Comparison of ENCODE assay signal across 8 cellular contexts in the genomic region with DNA sequence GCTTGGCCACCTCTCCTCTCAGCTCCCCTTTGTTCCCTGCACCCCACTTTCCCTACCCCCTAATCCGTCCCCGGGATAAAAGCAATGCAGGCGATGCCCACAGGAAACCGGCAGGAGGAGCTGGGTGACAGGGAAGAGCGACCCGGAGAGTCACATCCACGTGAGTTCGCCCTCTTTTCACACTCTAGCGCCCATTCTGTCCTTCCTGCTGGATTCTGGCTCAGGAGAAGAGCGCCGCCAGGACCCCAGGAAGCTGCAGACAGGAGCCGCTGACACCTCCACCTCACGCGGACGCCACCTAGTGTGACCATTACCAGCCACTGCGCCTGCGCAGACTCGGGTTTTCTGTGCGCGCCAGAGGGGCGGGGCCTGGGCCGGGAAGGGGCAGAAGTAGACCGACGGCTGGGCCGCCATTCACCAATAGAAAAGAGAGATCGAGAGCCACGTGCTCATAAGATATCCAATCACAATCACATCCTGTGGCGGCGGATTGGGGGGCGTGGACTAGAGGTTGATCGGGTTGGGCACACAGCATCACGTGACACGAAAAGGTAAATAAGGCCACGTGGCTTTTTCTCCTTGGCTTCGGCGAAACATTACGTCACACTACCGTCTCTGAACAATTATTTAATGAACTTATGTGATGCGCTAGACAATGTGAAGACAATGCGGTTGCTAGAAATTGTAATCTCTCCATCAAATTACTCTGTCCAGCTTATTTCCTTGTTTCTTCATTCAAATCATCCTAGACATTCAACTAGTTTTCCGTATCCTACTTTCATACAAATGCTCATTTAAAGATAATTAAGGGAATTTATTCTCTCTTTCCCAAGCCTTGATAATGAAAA. TPM values are rescaled to one million over a fixed set of nuclear protein-coding genes. Genes with fewer than 3 reads are reported as not detected.
DNase-seq lines count a peak whose midpoint lies in the region; ATAC-seq and TF ChIP-seq lines count a peak whose summit lies in the region.

No MANE protein-coding gene starts in this region.

- ATAC-seq in foreskin keratinocyte: peak; percentile 98

- peaks cover 2% of the 10 kb centered on the region for H3K27me3 Mint-ChIP-seq in neural progenitor cell (ENCODE audit: insufficient read depth, low read depth)

- in situ Hi-C loops in HAP-1 (cut with MboI; ENCODE audit: low sequenced_read_pairs): no loop called here

- H4K20me1 ChIP-seq in neural progenitor cell (ENCODE audit: low read depth): no peaks in the 10 kb centered on the region

- H3K4me3 Mint-ChIP-seq in neural progenitor cell: peak overlapping the region; percentile 88

- peaks cover 7% of the 10 kb centered on the region for H3K4me1 ChIP-seq in HAP-1
- no peaks in the 10 kb centered on the region for H3K4me1 ChIP-seq in foreskin keratinocyte
- H3K4me1 ChIP-seq in neural progenitor cell: peaks cover 6% of the 10 kb centered on the region

- TF ChIP-seq CTCF in foreskin keratinocyte (conservative IDR thresholded peaks at IDR 0.05): peak; percentile 73
- peak; percentile 61 for TF ChIP-seq CTCF in neural progenitor cell (IDR thresholded peaks at IDR 0.05)

- no peaks in the 10 kb centered on the region for H3K36me3 Mint-ChIP-seq in neural progenitor cell

- H3K79me2 ChIP-seq in neural progenitor cell (ENCODE audit: low read depth): no peaks in the 10 kb centered on the region

- no peaks in the 10 kb centered on the region for H3K9me3 Mint-ChIP-seq in neural progenitor cell

- H3K4me1 Mint-ChIP-seq in neural progenitor cell: peaks cover 11% of the 10 kb centered on the region

- DNase-seq in GDM1 (lab: John Stamatoyannopoulos, UW): peak; percentile 98
- peak; percentile 100 for DNase-seq in HAP-1 (ENCODE audit: low spot score in 2 of 2)
- DNase-seq in MG63: peak; percentile 99
- peak; percentile 99 for DNase-seq in SHP77 treated with DMSO at 0.1 percent for 48 hours (lab: John Stamatoyannopoulos, UW)
- peak; percentile 100 for DNase-seq in activated gamma-delta T cell treated with anti-CD3 and anti-CD28 coated beads, Interleukin-2, amount 50 U/mL, for 16 hours (ENCODE audit: low read depth)
- peak; percentile 97 to 99 for DNase-seq in foreskin keratinocyte
- DNase-seq in neural progenitor cell (ENCODE audit: low spot score): peak; percentile 100
- DNase-seq in stromal cell of bone marrow (ENCODE audit: low read depth): peak; percentile 99

- H3K9ac ChIP-seq in neural progenitor cell: no peak overlapping the region

- H3K9me3 ChIP-seq in HAP-1 (no peaks in the 10 kb centered on the region), MG63 (no peaks in the 10 kb centered on the region), neural progenitor cell (ENCODE audit: low read depth) (no peaks in the 10 kb centered on the region)

- H3F3A ChIP-seq in neural progenitor cell (ENCODE audit: low read depth): peaks cover 30% of the 10 kb centered on the region

- peak overlapping the region; percentile 77 for H3K4me2 ChIP-seq in neural progenitor cell

- H3K27me3 ChIP-seq in HAP-1 (ENCODE audit: low read depth) (no peaks in the 10 kb centered on the region), MG63 (no peaks in the 10 kb centered on the region), foreskin keratinocyte (no peaks in the 10 kb centered on the region), neural progenitor cell (no peaks in the 10 kb centered on the region)

- H3K36me3 ChIP-seq in HAP-1 (replicated peaks) (no peaks in the 10 kb centered on the region), MG63 (no peaks in the 10 kb centered on the region), neural progenitor cell (no peaks in the 10 kb centered on the region)

- peak overlapping the region; percentile 49 for H3K27ac ChIP-seq in foreskin keratinocyte
- no peak overlapping the region for H3K27ac ChIP-seq in neural progenitor cell

- H3K4me3 ChIP-seq in HAP-1 (peak overlapping the region; percentile 36), MG63 (peak overlapping the region; percentile 71), neural progenitor cell (peak overlapping the region; percentile 44)

- peak overlapping the region; percentile 14 for H2AFZ ChIP-seq in neural progenitor cell (replicated peaks)

- peak overlapping the region; percentile 82 for H3K27ac Mint-ChIP-seq in neural progenitor cell

RNA-seq across cellular contexts. Expression of gene PLA2G1B, which starts 10.1 kb away (rescaled TPM):
- not detected in 2 replicates for total RNA-seq in MG63 (2014; rRNA removed; shearing (Covaris generic); ENCODE audit: low replicate concordance)
- total RNA-seq in foreskin keratinocyte (not detected in 2 replicates), neural progenitor cell (ENCODE audit: low replicate concordance) (not detected in 2 replicates)
- not detected in 2 replicates for polyA plus RNA-seq in foreskin keratinocyte

RNA-seq across cellular contexts. Expression of gene SIRT4, which starts 15.4 kb away (rescaled TPM):
- 0.33 TPM in 1 of 2 replicates, not detected in the other for total RNA-seq in MG63 (2014; rRNA removed; shearing (Covaris generic); ENCODE audit: low replicate concordance)
- total RNA-seq in foreskin keratinocyte (0.49 and 0.54 TPM in 2 replicates), neural progenitor cell (ENCODE audit: low replicate concordance) (3.8 and 6.8 TPM in 2 replicates)
- polyA plus RNA-seq in foreskin keratinocyte: 0.54 and 0.73 TPM in 2 replicates

RNA-seq across cellular contexts. Expression of gene RNU4-1, which starts 24.4 kb away (rescaled TPM):
- total RNA-seq in MG63 (2014; rRNA removed; shearing (Covaris generic); ENCODE audit: low replicate concordance): not detected in 2 replicates
- total RNA-seq in foreskin keratinocyte (4,069 and 6,144 TPM in 2 replicates), neural progenitor cell (ENCODE audit: low replicate concordance) (under 0.01 TPM in 2 replicates)
- polyA plus RNA-seq in foreskin keratinocyte: not detected in 2 replicates

RNA-seq across cellular contexts. Expression of gene RNU4-2, which starts 25.8 kb away (rescaled TPM):
- not detected in 2 replicates for total RNA-seq in MG63 (2014; rRNA removed; shearing (Covaris generic); ENCODE audit: low replicate concordance)
- total RNA-seq in foreskin keratinocyte (4,915 and 5,654 TPM in 2 replicates), neural progenitor cell (ENCODE audit: low replicate concordance) (under 0.01 TPM in 1 of 2 replicates, not detected in the other)
- polyA plus RNA-seq in foreskin keratinocyte: not detected in 2 replicates

RNA-seq across cellular contexts. Expression of gene MSI1, which starts 51.5 kb away (rescaled TPM):
- not detected in 2 replicates for total RNA-seq in MG63 (2014; rRNA removed; shearing (Covaris generic); ENCODE audit: low replicate concordance)
- total RNA-seq in foreskin keratinocyte: not detected in 2 replicates
- polyA plus RNA-seq in foreskin keratinocyte: not detected in 2 replicates
- total RNA-seq in neural progenitor cell (ENCODE audit: low replicate concordance): 40.2 and 48.6 TPM in 2 replicates

Comparison
In these comparisons a context has a peak if more than half of its experiments do, and no peak if none do; other contexts are left out.
1. RNA of gene RNU4-1, which starts 24.4 kb away (total RNA-seq): 4,069 to 6,144 TPM in foreskin keratinocyte; not detected in MG63 and under 0.01 TPM in neural progenitor cell; every median in the first group is over 1,000 times any median in the second.
2. Peak in every context shown above with its lines, with median percentiles within 50 percentile points of each other: DNase-seq and H3K4me3 ChIP-seq.